In the genomic region with DNA sequence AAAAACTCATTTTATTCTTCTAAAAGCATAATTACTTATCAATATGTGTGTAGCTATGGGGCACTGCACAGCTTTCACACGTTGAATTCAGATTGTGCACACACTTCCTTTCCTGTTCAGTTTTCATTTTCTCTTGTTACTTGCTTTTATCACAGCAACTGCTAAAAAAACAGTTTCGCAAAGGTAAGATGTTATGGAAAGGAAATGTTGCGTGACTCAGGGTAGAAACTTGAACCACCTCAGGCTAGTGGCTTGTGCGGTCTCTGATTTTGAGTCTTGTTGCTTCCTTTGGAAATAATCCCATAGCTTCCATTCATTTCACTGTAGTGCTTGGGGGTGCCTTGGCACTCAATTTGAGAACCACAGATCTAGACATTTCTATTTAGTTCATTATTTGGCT, we compare ENCODE assay signal across 9 cellular contexts.
DNase-seq lines count a peak whose midpoint lies in the region; ATAC-seq, FAIRE-seq and TF ChIP-seq lines count a peak whose summit lies in the region.
"Had no signal": no experiment of that assay in that cellular context is flagged by ENCODE, and none has a peak within 500 bp of the region (broad histone marks: within the 10 kb centered on the region; RNA-seq: fewer than 3 reads in every experiment).

No MANE protein-coding gene starts in this region.

- ATAC-seq in GM18868 (IDR thresholded peaks at IDR 0.05; ENCODE audit: unreplicated experiment) (peak; percentile 65), HG02610 (IDR thresholded peaks at IDR 0.05; ENCODE audit: unreplicated experiment) (peak; percentile 75)

- TF ChIP-seq CTCF in GM10266 (IDR thresholded peaks at IDR 0.05; ENCODE audit: control insufficient read depth, insufficient read depth, low read depth, missing control alignments): no peak

- peak; percentile 93 for FAIRE-seq in RCC 7860 (lab: Jason Lieb, UNC)

- DNase-seq in RCC 7860 (ENCODE audit: low spot score) (peak; percentile 89), kidney glomerular epithelial cell (lab: John Stamatoyannopoulos, UW) (peak; percentile 67), NCI-H187 treated with DMSO at 0.1 percent for 48 hours (lab: John Stamatoyannopoulos, UW) (no peak), NCI-H748 (lab: John Stamatoyannopoulos, UW; ENCODE audit: unreplicated experiment) (no peak), GM10266 (ENCODE audit: extremely low spot score) (no peak), NCI-H510A treated with DMSO at 0.1 percent for 48 hours (lab: John Stamatoyannopoulos, UW) (no peak)
- DNase-seq: esophagus squamous epithelium had no signal

Comparison
In these comparisons a context has a peak if more than half of its experiments do, and no peak if none do; other contexts are left out.
1. DNase-seq: peak in RCC 7860 (single experiment) and kidney glomerular epithelial cell (single experiment); none in NCI-H187 treated with DMSO at 0.1 percent for 48 hours (single experiment), NCI-H748 (single experiment), GM10266 (single experiment) and NCI-H510A treated with DMSO at 0.1 percent for 48 hours (single experiment).